In the genomic region with DNA sequence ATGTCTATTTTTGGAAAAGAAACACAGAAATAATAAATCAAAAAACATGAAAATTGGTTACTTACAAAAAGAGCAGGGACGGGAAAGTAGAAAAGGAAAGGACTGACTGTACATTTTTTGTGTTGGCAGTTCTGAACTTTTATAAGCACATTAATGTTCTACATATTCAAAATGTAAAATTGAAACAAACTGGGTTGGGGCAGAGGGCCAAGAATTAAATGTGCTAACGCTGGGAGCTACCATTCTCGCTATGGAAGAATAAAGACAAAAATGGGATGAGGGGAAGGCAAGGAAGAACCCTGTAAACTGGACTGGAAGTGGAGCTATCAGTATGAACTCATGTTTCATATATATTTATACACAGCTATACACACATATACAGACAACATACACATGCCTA, we compare ENCODE assay signal across 20 cellular contexts. TPM values are rescaled to one million over a fixed set of nuclear protein-coding genes. Genes with fewer than 3 reads are reported as not detected.
DNase-seq lines count a peak whose midpoint lies in the region; ATAC-seq, FAIRE-seq and TF ChIP-seq lines count a peak whose summit lies in the region.
"Had no signal": no experiment of that assay in that cellular context is flagged by ENCODE, and none has a peak within 500 bp of the region (broad histone marks: within the 10 kb centered on the region; RNA-seq: fewer than 3 reads in every experiment).

No MANE protein-coding gene starts in this region.

- TF ChIP-seq RAD21 in GM12878 (IDR thresholded peaks at IDR 0.05; ENCODE audit: insufficient read depth, low read depth, low read length), result no peak

- H3K4me1 ChIP-seq in GM12878 (ENCODE audit: control insufficient read depth, insufficient read depth, low read length), result no peaks in the 10 kb centered on the region
- no peaks in the 10 kb centered on the region for H3K4me1 ChIP-seq in testis
- H3K4me1 ChIP-seq: BLaER1 had no signal

- H2AFZ ChIP-seq in GM12878 (ENCODE audit: control insufficient read depth, low read depth, low read length), result no peak overlapping the region
- H2AFZ ChIP-seq: GM23338 had no signal

- H3K9ac ChIP-seq in GM12878 (ENCODE audit: control insufficient read depth, insufficient read depth, low read length), result no peak overlapping the region
- H3K9ac ChIP-seq: BLaER1 had no signal

- no peak for TF ChIP-seq EP300 in GM12878 (IDR thresholded peaks at IDR 0.05; ENCODE audit: borderline replicate concordance in 1 of 2, control insufficient read depth in 1 of 2, low read depth in 2 of 2, low read length in 2 of 2)

- H3K27ac ChIP-seq in GM12878 (ENCODE audit: control insufficient read depth, insufficient read depth), result no peak overlapping the region
- H3K27ac ChIP-seq in testis, result no peak overlapping the region
- H3K27ac ChIP-seq: 22Rv1, A549, BLaER1 had no signal

- SMC1A ChIA-PET in GM12878 (lab: Charles Lee; ENCODE audit: uncharacterized antibody, unreplicated experiment), result interaction anchor here (0.6 to 1.2 kb wide), 4 partner anchors 11 to 21 kb away, joined by 3 to 7 read pairs (median 4); no protein-coding TSS in a partner anchor

- H3K27me3 Mint-ChIP-seq in activated T-cell treated with anti-CD3 and anti-CD28 coated beads, Interleukin-2, amount 50 U/mL, for 72 hours (ENCODE audit: low read depth), result no peaks in the 10 kb centered on the region
- no peaks in the 10 kb centered on the region for H3K27me3 Mint-ChIP-seq in activated T-cell treated with anti-CD3 and anti-CD28 coated beads, Interleukin-2, amount 50 U/mL, for 4 hours (ENCODE audit: low read depth)
- no peaks in the 10 kb centered on the region for H3K27me3 Mint-ChIP-seq in progenitor cell of endocrine pancreas
- no peaks in the 10 kb centered on the region for H3K27me3 Mint-ChIP-seq in HFFc6 (ENCODE audit: insufficient read depth)
- no peaks in the 10 kb centered on the region for H3K27me3 Mint-ChIP-seq in activated naive CD8-positive, alpha-beta T cell treated with anti-CD3 and anti-CD28 coated beads, Interleukin-2, amount 50 U/mL, for 24 hours
- H3K27me3 Mint-ChIP-seq: CD4-positive, alpha-beta memory T cell had no signal

- intact Hi-C loops in GM12878 (cut with micrococcal nuclease; ENCODE audit: unreplicated experiment) (no loop called here), testis (cut with DNase I; ENCODE audit: low total_unique reads) (no loop called here)

- POLR2A ChIA-PET in GM12878 (lab: Charles Lee), result interaction anchor here (0.6 to 0.7 kb wide), 2 partner anchors 12 to 21 kb away, joined by 3 read pairs; no protein-coding TSS in a partner anchor

- H3K9me3 ChIP-seq in GM12878 (replicated peaks; ENCODE audit: control insufficient read depth, insufficient read depth, low read length) (peaks cover 25% of the 10 kb centered on the region), testis (no peaks in the 10 kb centered on the region)

- in situ Hi-C loops in GM12878 (cut with MboI), result no loop called here

- no peaks in the 10 kb centered on the region for H4K20me1 ChIP-seq in GM12878 (ENCODE audit: control insufficient read depth, insufficient read depth)
- H4K20me1 ChIP-seq: BLaER1 had no signal

- H3K27ac Mint-ChIP-seq in activated T-cell treated with anti-CD3 and anti-CD28 coated beads, Interleukin-2, amount 50 U/mL, for 72 hours, result peak overlapping the region; percentile 64
- H3K27ac Mint-ChIP-seq in progenitor cell of endocrine pancreas (peak overlapping the region; percentile 31), HFFc6 (no peak overlapping the region)
- H3K27ac Mint-ChIP-seq in activated naive CD8-positive, alpha-beta T cell treated with anti-CD3 and anti-CD28 coated beads, Interleukin-2, amount 50 U/mL, for 24 hours, result no peak overlapping the region
- H3K27ac Mint-ChIP-seq: GM23338 had no signal

- RAD21 ChIA-PET in GM12878 (lab: Charles Lee; ENCODE audit: unreplicated experiment), result interaction anchor here (1.0 kb wide), 1 partner anchor 19 kb away, joined by 3 read pairs; no protein-coding TSS in a partner anchor

- WGBS in GM12878 (ENCODE audit: insufficient coverage, insufficient replicate concordance, low lambda C conversion rate, missing lambda C conversion rate), result 57% methylated on average over 3 of the region's 3 CpGs
- WGBS in testis, 2 donors, result 28 to 40% methylated on average over 3 of the region's 3 CpGs

- peaks cover 0 to 1% of the 10 kb centered on the region in 2 experiments; a peak in 1 of 4 replicates for H3K36me3 ChIP-seq in GM12878 (ENCODE audit: control insufficient read depth in 2 of 2, insufficient read depth in 2 of 2, low read length in 1 of 2)
- H3K36me3 ChIP-seq in testis (ENCODE audit: low read depth, missing control alignments), result no peaks in the 10 kb centered on the region
- H3K36me3 ChIP-seq: BLaER1 had no signal

- H3K79me2 ChIP-seq in GM12878 (ENCODE audit: control insufficient read depth, insufficient read depth, low read length), result peaks cover 83% of the 10 kb centered on the region

- no peak for TF ChIP-seq CTCF in GM12878 (IDR thresholded peaks at IDR 0.05 in 2 of 3, conservative IDR thresholded peaks at IDR 0.05 in 1 of 3; ENCODE audit: control insufficient read depth in 2 of 3, extremely low read depth in 1 of 3, insufficient read depth in 1 of 3, low read depth in 3 of 3, low read length in 3 of 3)
- no peak for TF ChIP-seq CTCF in progenitor cell of endocrine pancreas (IDR thresholded peaks at IDR 0.05; ENCODE audit: unreplicated experiment)
- TF ChIP-seq CTCF in testis (IDR thresholded peaks at IDR 0.05), result no peak
- no peak for TF ChIP-seq CTCF in HFFc6 (IDR thresholded peaks at IDR 0.05)

- CTCF ChIA-PET in GM12878 (lab: Yijun Ruan, JAX), result interaction anchor here (0.8 to 1.3 kb wide), 3 partner anchors 11 to 22 kb away, joined by 3 to 7 read pairs (median 3); no protein-coding TSS in a partner anchor

- peak overlapping the region in 1 of 2 donors; percentile 25 for H3K4me3 Mint-ChIP-seq in activated T-cell treated with anti-CD3 and anti-CD28 coated beads, Interleukin-2, amount 50 U/mL, for 72 hours
- H3K4me3 Mint-ChIP-seq in activated T-cell treated with anti-CD3 and anti-CD28 coated beads, Interleukin-2, amount 50 U/mL, for 4 hours, result no peak overlapping the region
- H3K4me3 Mint-ChIP-seq in progenitor cell of endocrine pancreas (ENCODE audit: low read depth) (no peak overlapping the region), HFFc6 (no peak overlapping the region)
- H3K4me3 Mint-ChIP-seq in activated naive CD8-positive, alpha-beta T cell treated with anti-CD3 and anti-CD28 coated beads, Interleukin-2, amount 50 U/mL, for 24 hours, result no peak overlapping the region
- H3K4me3 Mint-ChIP-seq: CD14-positive monocyte, GM23338 had no signal

- H3K9me3 Mint-ChIP-seq in activated T-cell treated with anti-CD3 and anti-CD28 coated beads, Interleukin-2, amount 50 U/mL, for 72 hours, result peaks cover 6 to 13% of the 10 kb centered on the region in 2 donors
- peaks cover 43% of the 10 kb centered on the region for H3K9me3 Mint-ChIP-seq in activated T-cell treated with anti-CD3 and anti-CD28 coated beads, Interleukin-2, amount 50 U/mL, for 4 hours
- H3K9me3 Mint-ChIP-seq in progenitor cell of endocrine pancreas (ENCODE audit: low read depth), result peaks cover 53% of the 10 kb centered on the region
- peaks cover 41% of the 10 kb centered on the region for H3K9me3 Mint-ChIP-seq in HFFc6
- peaks cover 44% of the 10 kb centered on the region for H3K9me3 Mint-ChIP-seq in activated naive CD8-positive, alpha-beta T cell treated with anti-CD3 and anti-CD28 coated beads, Interleukin-2, amount 50 U/mL, for 24 hours

- peaks cover 11 to 28% of the 10 kb centered on the region in 2 donors for H3K36me3 Mint-ChIP-seq in activated T-cell treated with anti-CD3 and anti-CD28 coated beads, Interleukin-2, amount 50 U/mL, for 72 hours (ENCODE audit: insufficient read depth in 2 of 2)
- H3K36me3 Mint-ChIP-seq in activated T-cell treated with anti-CD3 and anti-CD28 coated beads, Interleukin-2, amount 50 U/mL, for 4 hours (ENCODE audit: insufficient read depth), result peaks cover 39% of the 10 kb centered on the region
- H3K36me3 Mint-ChIP-seq in progenitor cell of endocrine pancreas (ENCODE audit: insufficient read depth) (peaks cover 42% of the 10 kb centered on the region), HFFc6 (ENCODE audit: low read depth) (peaks cover 65% of the 10 kb centered on the region)
- H3K36me3 Mint-ChIP-seq in activated naive CD8-positive, alpha-beta T cell treated with anti-CD3 and anti-CD28 coated beads, Interleukin-2, amount 50 U/mL, for 24 hours (ENCODE audit: low read depth), result peaks cover 43% of the 10 kb centered on the region

- H3K27me3 ChIP-seq in GM12878 (replicated peaks in 1 of 2; ENCODE audit: control insufficient read depth in 2 of 2, insufficient read depth in 2 of 2, low read length in 1 of 2), result no peaks in the 10 kb centered on the region
- no peaks in the 10 kb centered on the region for H3K27me3 ChIP-seq in testis
- H3K27me3 ChIP-seq: BLaER1 had no signal

- no peak for DNase-seq in activated T-cell treated with anti-CD3 and anti-CD28 coated beads, Interleukin-2, amount 50 U/mL, for 72 hours
- no peak for DNase-seq in activated T-cell treated with anti-CD3 and anti-CD28 coated beads, Interleukin-2, amount 50 U/mL, for 4 hours
- DNase-seq in GM12878 (ENCODE audit: low read depth, low spot score) (no peak), progenitor cell of endocrine pancreas (ENCODE audit: low spot score, unreplicated experiment) (no peak), testis (peak; percentile 38), HFFc6 (no peak)
- no peak for DNase-seq in activated naive CD8-positive, alpha-beta T cell treated with anti-CD3 and anti-CD28 coated beads, Interleukin-2, amount 50 U/mL, for 24 hours
- DNase-seq: Calu3; CD4-positive, alpha-beta memory T cell; DMS79 treated with DMSO at 0.1 percent for 48 hours; GF-D8; HCEC 1CT had no signal

- TF ChIP-seq POLR2A in GM12878 (IDR thresholded peaks at IDR 0.05; ENCODE audit: low read depth, low read length) (no peak), testis (IDR thresholded peaks at IDR 0.05) (no peak)

- H3K4me3 ChIP-seq in GM12878, result no peak overlapping the region
- H3K4me3 ChIP-seq in testis, result no peak overlapping the region
- H3K4me3 ChIP-seq: A549, BLaER1, GM23338 had no signal

- no TSS peak for BruUV-seq in GM12878 (replicated peaks; lab: Mats Ljungman, UMichigan)

- FAIRE-seq in GM12878 (lab: Jason Lieb, UNC), result no peak
- FAIRE-seq: A549, H54, HTR-8/SVneo had no signal

- H3K4me2 ChIP-seq in GM12878 (ENCODE audit: control insufficient read depth, insufficient read depth), result no peak overlapping the region
- H3K4me2 ChIP-seq: A549, BLaER1, GM23338 had no signal

- ATAC-seq in activated T-cell treated with anti-CD3 and anti-CD28 coated beads, Interleukin-2, amount 50 U/mL, for 72 hours (replicated peaks in 1 of 2), result no peak
- no peak for ATAC-seq in activated T-cell treated with anti-CD3 and anti-CD28 coated beads, Interleukin-2, amount 50 U/mL, for 4 hours
- ATAC-seq in GM12878, result 0 out of 3 replicates have a peak, but pooled peaks have one; percentile 12
- no peak for ATAC-seq in activated naive CD8-positive, alpha-beta T cell treated with anti-CD3 and anti-CD28 coated beads, Interleukin-2, amount 50 U/mL, for 24 hours
- no peak for ATAC-seq in GM19467 (IDR thresholded peaks at IDR 0.05; ENCODE audit: unreplicated experiment)
- ATAC-seq: A549, GM23338 had no signal

- H3K4me1 Mint-ChIP-seq in activated T-cell treated with anti-CD3 and anti-CD28 coated beads, Interleukin-2, amount 50 U/mL, for 72 hours (ENCODE audit: low read depth), result peaks cover 18% of the 10 kb centered on the region
- H3K4me1 Mint-ChIP-seq in activated T-cell treated with anti-CD3 and anti-CD28 coated beads, Interleukin-2, amount 50 U/mL, for 4 hours (ENCODE audit: low read depth), result peaks cover 61% of the 10 kb centered on the region
- H3K4me1 Mint-ChIP-seq in progenitor cell of endocrine pancreas (ENCODE audit: low read depth), result no peaks in the 10 kb centered on the region
- peaks cover 27% of the 10 kb centered on the region for H3K4me1 Mint-ChIP-seq in HFFc6 (ENCODE audit: low read depth)
- peaks cover 52% of the 10 kb centered on the region for H3K4me1 Mint-ChIP-seq in activated naive CD8-positive, alpha-beta T cell treated with anti-CD3 and anti-CD28 coated beads, Interleukin-2, amount 50 U/mL, for 24 hours

RNA-seq across cellular contexts. Expression of gene ATP2B1, which starts 24.5 kb away (rescaled TPM):
- total RNA-seq in activated T-cell treated with anti-CD3 and anti-CD28 coated beads, Interleukin-2, amount 50 U/mL, for 72 hours, result 10 to 100 TPM; 19.4 to 25.5 TPM
- total RNA-seq in activated T-cell treated with anti-CD3 and anti-CD28 coated beads, Interleukin-2, amount 50 U/mL, for 4 hours, result 10 to 100 TPM; 22.6 to 24.5 (median 23.5) TPM
- 216 and 232 TPM in 2 replicates for total RNA-seq in GM12878 (2013; cell fraction: nucleolus; rRNA removed)
- total RNA-seq in GM12878 (2014; rRNA removed) (46.0 and 56.0 TPM in 2 replicates), GM12878 (2014; rRNA removed; fragmentation: Illumina TruSeq; extraction: Trizol) (67.8 TPM in 2 replicates), GM12878 (2021) (51.1 and 54.9 TPM in 2 replicates), progenitor cell of endocrine pancreas (105 and 110 TPM in 2 replicates), testis (100 to 1,000 TPM in 1 of 2 donors, 10 to 100 TPM in 1; 98.7 to 142 TPM)
- 9.9 TPM for polyA plus RNA-seq in GM12878 (2011; ENCODE audit: low read depth)
- polyA plus RNA-seq in GM12878 (2011; rRNA removed) (27.1 and 39.4 TPM in 2 replicates), GM12878 (2014; fragmentation: Illumina TruSeq; extraction: Trizol) (51.0 and 74.4 TPM in 2 replicates), GM12878 (2014; fragmentation: Nextera tagmentation; extraction: Ambion mirVana) (10 to 100 TPM; 15.9 to 18.6 TPM), GM12878 (2014; rRNA removed) (22.9 and 29.1 TPM in 2 replicates), GM12878 (2016; fragmentation: Nextera tagmentation; extraction: Ambion mirVana) (10 to 100 TPM; 53.0 to 62.2 TPM), testis (ENCODE audit: insufficient read depth, low read depth, low replicate concordance) (32.1 TPM)
- 11.5 and 16.7 TPM in 2 replicates for polyA plus RNA-seq in GM12878 (2011; cell fraction: cytosol; rRNA removed)
- 37.7 and 38.4 TPM in 2 replicates for polyA plus RNA-seq in GM12878 (2011; cell fraction: nucleus; rRNA removed)
- 20.4 and 23.0 TPM in 2 replicates for polyA plus RNA-seq in GM12878 (2012)
- 30.6 and 40.5 TPM in 2 replicates for polyA minus RNA-seq in GM12878 (2011; rRNA and poly(A)+ RNA removed)
- polyA minus RNA-seq in GM12878 (2011; cell fraction: cytosol; rRNA and poly(A)+ RNA removed), result 14.3 and 17.3 TPM in 2 replicates
- polyA minus RNA-seq in GM12878 (2011; cell fraction: nucleus; rRNA and poly(A)+ RNA removed), result 48.6 and 86.0 TPM in 2 replicates
- 10 to 100 TPM; 45.3 to 67.6 (median 53.4) TPM for total RNA-seq in HFFc6 (2021; fragmentation: NEBNext Ultra II Directional; extraction: Animal tissue kit (Norgen Biotek cat#: 25700))

Comparison
In these comparisons a context has a peak if more than half of its experiments do, and no peak if none do; other contexts are left out.
1. H3K27ac Mint-ChIP-seq: peak in activated T-cell treated with anti-CD3 and anti-CD28 coated beads, Interleukin-2, amount 50 U/mL, for 72 hours (single experiment) and progenitor cell of endocrine pancreas (single experiment); none in HFFc6 (single experiment) and activated naive CD8-positive, alpha-beta T cell treated with anti-CD3 and anti-CD28 coated beads, Interleukin-2, amount 50 U/mL, for 24 hours (single experiment).